In the genomic region with DNA sequence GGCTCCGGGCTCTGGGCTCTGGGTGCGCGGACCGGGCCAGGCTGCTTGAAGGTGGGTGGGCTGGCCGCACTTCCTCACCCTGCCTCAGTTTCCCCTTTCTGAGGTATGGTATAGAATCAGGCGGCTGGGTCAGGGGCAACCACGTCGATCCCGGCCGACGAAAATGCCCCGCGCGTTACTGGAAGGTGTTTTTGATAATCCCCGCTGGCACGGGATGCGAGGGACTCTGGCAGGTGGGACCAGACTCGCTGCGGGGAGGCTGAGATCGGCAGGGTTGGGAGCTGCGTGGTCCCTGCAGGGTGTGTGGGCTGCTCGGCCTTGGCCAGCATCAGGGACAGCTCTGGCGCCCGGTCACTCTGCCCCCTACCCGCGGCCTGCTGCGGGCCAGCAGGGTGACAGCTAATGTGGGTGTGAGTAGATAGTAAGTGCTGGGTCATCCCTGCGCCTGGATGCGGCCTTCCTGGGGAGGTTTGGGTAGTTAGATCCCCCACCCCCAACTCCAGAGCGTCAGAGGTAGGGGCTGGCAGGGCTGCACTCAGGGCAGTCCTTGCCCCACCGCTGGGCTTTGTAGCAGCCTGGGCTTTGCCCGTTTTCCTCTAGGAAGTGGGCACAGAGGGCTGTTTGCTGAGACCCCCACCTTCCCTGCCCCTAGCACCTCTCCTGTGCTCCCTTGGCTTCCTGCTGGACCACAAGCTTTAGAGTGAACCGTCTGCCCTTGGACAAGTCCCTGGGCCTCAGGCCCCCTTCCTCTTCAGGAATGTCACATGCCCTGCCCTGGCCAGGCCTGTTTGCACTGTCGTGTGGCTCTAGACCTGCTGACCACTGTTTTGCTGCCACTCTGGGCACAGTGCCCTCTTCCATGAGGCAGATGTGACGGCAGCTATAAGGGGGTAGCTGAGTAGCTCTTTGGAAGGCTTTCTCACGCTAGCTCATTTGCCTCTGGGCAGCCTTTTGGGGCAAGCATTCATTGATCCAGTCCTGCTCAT, we compare ENCODE assay signal across 8 cellular contexts. TPM values are rescaled to one million over a fixed set of nuclear protein-coding genes. Genes with fewer than 3 reads are reported as not detected.
DNase-seq lines count a peak whose midpoint lies in the region; ATAC-seq and TF ChIP-seq lines count a peak whose summit lies in the region.

No MANE protein-coding gene starts in this region.

- TF ChIP-seq CTCF in CD14-positive monocyte (IDR thresholded peaks at IDR 0.05) = no peak
- TF ChIP-seq CTCF in activated CD8-positive, alpha-beta T cell treated with anti-CD3 and anti-CD28 coated beads for 36 hours (IDR thresholded peaks at IDR 0.05) = no peak
- no peak for TF ChIP-seq CTCF in fibroblast of the aortic adventitia (IDR thresholded peaks at IDR 0.05; ENCODE audit: insufficient read depth, low read length)
- TF ChIP-seq CTCF in nephron (IDR thresholded peaks at IDR 0.05; ENCODE audit: unreplicated experiment in 3 of 3) = no peak

- POLR2A ChIA-PET in activated CD8-positive, alpha-beta T cell treated with anti-CD3 and anti-CD28 coated beads for 36 hours (lab: Charles Lee) = interaction anchor here (0.6 to 2.5 kb wide), 5 partner anchors 9 to 96 kb away, joined by 3 to 12 read pairs (median 3); a partner anchor contains a TSS

- intact Hi-C loops in CD14-positive monocyte (cut with micrococcal nuclease) = loop anchor here (5.0 to 10.0 kb wide), 4 partner anchors 34 to 96 kb away; a partner anchor contains a TSS
- intact Hi-C loops in activated CD8-positive, alpha-beta T cell treated with anti-CD3 and anti-CD28 coated beads for 36 hours (cut with micrococcal nuclease) = no loop called here

- H3K27me3 Mint-ChIP-seq in CD14-positive monocyte (ENCODE audit: low read depth in 3 of 3) = peaks cover 22 to 25% (median 22%) of the 10 kb centered on the region in 3 donors
- H3K27me3 Mint-ChIP-seq in activated CD8-positive, alpha-beta T cell treated with anti-CD3 and anti-CD28 coated beads for 36 hours = peaks cover 9% of the 10 kb centered on the region
- H3K27me3 Mint-ChIP-seq in nephron (ENCODE audit: low read depth) = peaks cover 44% of the 10 kb centered on the region

- ATAC-seq in HG02943 (IDR thresholded peaks at IDR 0.05; ENCODE audit: low read depth, unreplicated experiment) (peak; percentile 10), HG03045 (IDR thresholded peaks at IDR 0.05; ENCODE audit: unreplicated experiment) (no peak), GM19328 (IDR thresholded peaks at IDR 0.05; ENCODE audit: unreplicated experiment) (no peak)
- no peak for ATAC-seq in activated CD8-positive, alpha-beta T cell treated with anti-CD3 and anti-CD28 coated beads for 36 hours

- peak overlapping the region; percentile 95 for H3K4me3 ChIP-seq in fibroblast of the aortic adventitia (ENCODE audit: low read depth, low read length)

- peak overlapping the region; percentile 89 to 96 (median 94) for H3K27ac Mint-ChIP-seq in CD14-positive monocyte
- peak overlapping the region; percentile 82 for H3K27ac Mint-ChIP-seq in activated CD8-positive, alpha-beta T cell treated with anti-CD3 and anti-CD28 coated beads for 36 hours
- H3K27ac Mint-ChIP-seq in nephron = no peak overlapping the region

- H3K4me1 Mint-ChIP-seq in CD14-positive monocyte (peaks cover 38% of the 10 kb centered on the region), nephron (peaks cover 9% of the 10 kb centered on the region)
- peaks cover 26% of the 10 kb centered on the region for H3K4me1 Mint-ChIP-seq in activated CD8-positive, alpha-beta T cell treated with anti-CD3 and anti-CD28 coated beads for 36 hours (ENCODE audit: low read depth)

- peaks cover 0 to 4% (median 0%) of the 10 kb centered on the region in 7 donors for H3K9me3 Mint-ChIP-seq in CD14-positive monocyte
- no peaks in the 10 kb centered on the region for H3K9me3 Mint-ChIP-seq in activated CD8-positive, alpha-beta T cell treated with anti-CD3 and anti-CD28 coated beads for 36 hours
- no peaks in the 10 kb centered on the region for H3K9me3 Mint-ChIP-seq in nephron

- CTCF ChIA-PET in activated CD8-positive, alpha-beta T cell treated with anti-CD3 and anti-CD28 coated beads for 36 hours (lab: Charles Lee) = interaction anchor here (1.2 to 1.6 kb wide), 5 partner anchors 8 to 89 kb away, joined by 3 to 8 read pairs (median 6); no protein-coding TSS in a partner anchor

- H3K4me3 Mint-ChIP-seq in CD14-positive monocyte (peak overlapping the region; percentile 96 to 97), nephron (peak overlapping the region; percentile 84 to 86 (median 85))
- H3K4me3 Mint-ChIP-seq in activated CD8-positive, alpha-beta T cell treated with anti-CD3 and anti-CD28 coated beads for 36 hours = peak overlapping the region; percentile 93

- DNase-seq in CD14-positive monocyte (ENCODE audit: low spot score) = no peak
- DNase-seq in activated CD8-positive, alpha-beta T cell treated with anti-CD3 and anti-CD28 coated beads for 36 hours = peak; percentile 26
- DNase-seq in fibroblast of the aortic adventitia (ENCODE audit: low read depth) = peak; percentile 69
- no peak for DNase-seq in cerebellar nuclear complex (lab: John Stamatoyannopoulos, UW)

- peaks cover 2 to 27% of the 10 kb centered on the region in 2 donors for H3K36me3 Mint-ChIP-seq in CD14-positive monocyte
- no peaks in the 10 kb centered on the region for H3K36me3 Mint-ChIP-seq in activated CD8-positive, alpha-beta T cell treated with anti-CD3 and anti-CD28 coated beads for 36 hours (ENCODE audit: low read depth)
- no peaks in the 10 kb centered on the region for H3K36me3 Mint-ChIP-seq in nephron (ENCODE audit: low read depth)

RNA-seq across cellular contexts. Expression of a gene that starts 0.6 kb away (rescaled TPM):
- polyA plus RNA-seq in CD14-positive monocyte = 10 to 100 TPM; 56.4 to 58.2 TPM
- total RNA-seq in activated CD8-positive, alpha-beta T cell treated with anti-CD3 and anti-CD28 coated beads for 36 hours = 10 to 100 TPM; 15.7 to 18.3 TPM
- total RNA-seq in fibroblast of the aortic adventitia (ENCODE audit: low replicate concordance) = 25.7 and 41.7 TPM in 2 replicates

RNA-seq across cellular contexts. Expression of a gene that starts 4.9 kb away (rescaled TPM):
- under 1 TPM; 0.31 to 0.44 TPM for polyA plus RNA-seq in CD14-positive monocyte
- total RNA-seq in activated CD8-positive, alpha-beta T cell treated with anti-CD3 and anti-CD28 coated beads for 36 hours = 1 to 10 TPM; 1.2 to 1.9 TPM
- total RNA-seq in fibroblast of the aortic adventitia (ENCODE audit: low replicate concordance) = 9.7 and 12.9 TPM in 2 replicates

RNA-seq across cellular contexts. Expression of a gene that starts 58.6 kb away (rescaled TPM):
- 1 to 10 TPM; 1.2 to 1.4 TPM for polyA plus RNA-seq in CD14-positive monocyte
- 10 to 100 TPM; 35.0 to 38.8 TPM for total RNA-seq in activated CD8-positive, alpha-beta T cell treated with anti-CD3 and anti-CD28 coated beads for 36 hours
- 22.0 and 29.0 TPM in 2 replicates for total RNA-seq in fibroblast of the aortic adventitia (ENCODE audit: low replicate concordance)

Comparison
In these comparisons a context has a peak if more than half of its experiments do, and no peak if none do; other contexts are left out.
1. DNase-seq: peak in activated CD8-positive, alpha-beta T cell treated with anti-CD3 and anti-CD28 coated beads for 36 hours (single experiment) and fibroblast of the aortic adventitia (single experiment); none in CD14-positive monocyte (single experiment) and cerebellar nuclear complex (0 of 2).
2. H3K27ac Mint-ChIP-seq: peak in CD14-positive monocyte (7 of 7) and activated CD8-positive, alpha-beta T cell treated with anti-CD3 and anti-CD28 coated beads for 36 hours (single experiment); none in nephron (0 of 3).
3. Peak in every context shown above with its lines, with median percentiles within 50 percentile points of each other: H3K4me3 Mint-ChIP-seq.